1 cellular context compared by ENCODE assay signal in the genomic region with DNA sequence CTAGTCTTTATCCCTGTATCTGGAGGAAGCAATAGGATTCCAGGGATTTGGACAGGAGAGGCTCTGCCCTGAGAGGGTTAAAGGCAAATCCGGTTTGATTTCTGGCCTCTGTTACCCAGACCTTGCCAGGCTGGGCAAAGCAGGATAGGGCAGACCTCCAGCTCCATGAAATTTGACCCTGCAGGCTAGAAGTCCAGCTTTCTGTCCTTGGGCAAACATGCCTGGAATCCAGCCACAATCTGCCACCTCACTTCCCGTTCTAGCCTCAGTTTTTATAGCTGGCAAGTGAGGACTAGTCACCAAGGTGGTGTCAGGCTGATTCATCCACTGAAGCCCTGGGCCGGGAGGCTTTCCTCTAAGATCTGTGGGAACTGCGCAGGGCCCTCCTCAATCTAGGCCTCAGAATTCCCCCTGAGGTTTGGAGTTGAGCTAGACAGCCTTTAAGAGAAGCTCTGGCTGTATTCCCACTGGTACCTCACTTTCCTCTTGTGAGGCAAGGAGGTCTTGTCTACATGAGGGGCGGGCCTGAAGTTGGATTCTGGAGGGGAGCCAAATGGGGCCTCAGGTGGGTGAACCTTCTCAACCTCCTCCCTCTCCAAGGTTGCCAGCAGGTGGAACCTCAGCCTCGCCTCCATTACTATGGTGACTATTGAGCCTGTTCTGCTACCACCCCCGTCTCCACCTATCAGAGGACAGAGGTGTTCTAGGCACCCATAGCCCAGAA.
TF ChIP-seq lines count a peak whose summit lies in the region.

No MANE protein-coding gene starts in this region.

TF ChIP-seq in K562, 482 proteins besides CTCF, POLR2A, EP300 and RAD21:
- 0 out of 2 replicates have a peak, but pooled peaks have one; percentile 35 for TF ChIP-seq SPI1 (IDR thresholded peaks at IDR 0.05; ENCODE audit: borderline replicate concordance, low read depth, low read length)
- peak; percentile 26 for TF ChIP-seq NFYB (IDR thresholded peaks at IDR 0.05; ENCODE audit: extremely low read depth, insufficient read length)
- peak; percentile 47 for TF ChIP-seq FOSL1 (tag; conservative IDR thresholded peaks at IDR 0.05)
- peak; percentile 55 for TF ChIP-seq NFIC (IDR thresholded peaks at IDR 0.05)
- TF ChIP-seq, protein P1, sequence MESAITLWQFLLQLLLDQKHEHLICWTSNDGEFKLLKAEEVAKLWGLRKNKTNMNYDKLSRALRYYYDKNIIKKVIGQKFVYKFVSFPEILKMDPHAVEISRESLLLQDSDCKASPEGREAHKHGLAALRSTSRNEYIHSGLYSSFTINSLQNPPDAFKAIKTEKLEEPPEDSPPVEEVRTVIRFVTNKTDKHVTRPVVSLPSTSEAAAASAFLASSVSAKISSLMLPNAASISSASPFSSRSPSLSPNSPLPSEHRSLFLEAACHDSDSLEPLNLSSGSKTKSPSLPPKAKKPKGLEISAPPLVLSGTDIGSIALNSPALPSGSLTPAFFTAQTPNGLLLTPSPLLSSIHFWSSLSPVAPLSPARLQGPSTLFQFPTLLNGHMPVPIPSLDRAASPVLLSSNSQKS (CRISPR knock-in tag; IDR thresholded peaks at IDR 0.05): no peak
- no peak for TF ChIP-seq SIN3A (IDR thresholded peaks at IDR 0.05; ENCODE audit: borderline replicate concordance in 2 of 2, control insufficient read depth in 1 of 2, low read depth in 2 of 2, low read length in 2 of 2)
